In genomic region chr17:67642488-67642887, GRCh38 we compare ENCODE assay signal across 29 cellular contexts.
"Had no signal": no experiment of that assay in that cellular context is flagged by ENCODE, and none has a peak within 500 bp of the region (broad histone marks: within the 10 kb centered on the region; RNA-seq: fewer than 3 reads in every experiment).

No MANE protein-coding gene starts in this region.

- H3K4me1 Mint-ChIP-seq: activated CD4-positive, alpha-beta T cell treated with anti-CD3 and anti-CD28 coated beads, Interleukin-2, amount 10 ng/mL, durations not matched to agents 24 days and 14 days; activated naive CD4-positive, alpha-beta T cell treated with anti-CD3 and anti-CD28 coated beads, Interleukin-2, amount 10 ng/mL, durations not matched to agents 7 days and 5 days; activated naive CD8-positive, alpha-beta T cell treated with anti-CD3 and anti-CD28 coated beads, Interleukin-2, amount 10 ng/mL, durations not matched to agents 7 days and 5 days; memory B cell had no signal

- DNase-seq: activated CD4-positive, alpha-beta memory T cell treated with anti-CD3 and anti-CD28 coated beads for 36 hours; activated CD4-positive, alpha-beta T cell treated with anti-CD3 and anti-CD28 coated beads, Interleukin-2, amount 10 ng/mL, durations not matched to agents 24 days and 14 days; activated CD4-positive, CD25-positive, alpha-beta regulatory T cell treated with anti-CD3 and anti-CD28 coated beads, Interleukin-2, amount 50 U/mL, for 72 hours; activated CD8-positive, alpha-beta memory T cell treated with anti-CD3 and anti-CD28 coated beads, Interleukin-2, amount 50 U/mL, for 4 hours; activated gamma-delta T cell; activated naive CD4-positive, alpha-beta T cell treated with anti-CD3 and anti-CD28 coated beads, Interleukin-2, amount 10 ng/mL, durations not matched to agents 7 days and 5 days; activated naive CD8-positive, alpha-beta T cell treated with anti-CD3 and anti-CD28 coated beads, Interleukin-2, amount 10 ng/mL, durations not matched to agents 7 days and 5 days; activated T-cell treated with anti-CD3 and anti-CD28 coated beads, Interleukin-2, amount 50 U/mL, for 24 hours; central memory CD4-positive, alpha-beta T cell; cortex of kidney; endodermal cell; foreskin fibroblast; heart left ventricle; immature natural killer cell; kidney; left colon; naive thymus-derived CD8-positive, alpha-beta T cell; pancreas; right lobe of liver; stimulated activated CD4-positive, alpha-beta T cell treated with anti-CD3 and anti-CD28 coated beads, Interleukin-2, amount 100 ng/mL, for 48 hours; stimulated activated naive CD8-positive, alpha-beta T cell treated with anti-CD3 and anti-CD28 coated beads, Interleukin-15, Interleukin-2, amounts not matched to agents 100 U/mL and 50 U/mL, for 24 hours; T-helper 17 cell; T1000 had no signal

- ATAC-seq: esophagus mucosa; heart left ventricle; left colon; naive thymus-derived CD8-positive, alpha-beta T cell; pancreas; right lobe of liver; stimulated activated naive CD8-positive, alpha-beta T cell treated with anti-CD3 and anti-CD28 coated beads, Interleukin-15, Interleukin-2, amounts not matched to agents 100 U/mL and 50 U/mL, for 24 hours; T-helper 17 cell had no signal

- H3K9me3 Mint-ChIP-seq: activated CD4-positive, alpha-beta memory T cell treated with anti-CD3 and anti-CD28 coated beads for 36 hours; activated CD4-positive, alpha-beta T cell treated with anti-CD3 and anti-CD28 coated beads, Interleukin-2, amount 10 ng/mL, durations not matched to agents 24 days and 14 days; activated naive CD4-positive, alpha-beta T cell treated with anti-CD3 and anti-CD28 coated beads, Interleukin-2, amount 10 ng/mL, durations not matched to agents 7 days and 5 days; activated naive CD8-positive, alpha-beta T cell treated with anti-CD3 and anti-CD28 coated beads, Interleukin-2, amount 10 ng/mL, durations not matched to agents 7 days and 5 days; activated T-cell treated with anti-CD3 and anti-CD28 coated beads, Interleukin-2, amount 50 U/mL, for 24 hours; endodermal cell; immature natural killer cell; memory B cell; naive thymus-derived CD8-positive, alpha-beta T cell; neural crest cell; type B pancreatic cell had no signal

- H3K27ac ChIP-seq: ascending aorta, heart left ventricle, pancreas, right lobe of liver, vagina had no signal

- H3K27ac Mint-ChIP-seq: activated CD4-positive, alpha-beta memory T cell treated with anti-CD3 and anti-CD28 coated beads for 36 hours; activated CD4-positive, alpha-beta T cell treated with anti-CD3 and anti-CD28 coated beads, Interleukin-2, amount 10 ng/mL, durations not matched to agents 24 days and 14 days; activated naive CD4-positive, alpha-beta T cell treated with anti-CD3 and anti-CD28 coated beads, Interleukin-2, amount 10 ng/mL, durations not matched to agents 7 days and 5 days; endodermal cell; memory B cell; T-helper 17 cell; type B pancreatic cell had no signal

- H3K36me3 Mint-ChIP-seq: activated CD4-positive, alpha-beta memory T cell treated with anti-CD3 and anti-CD28 coated beads for 36 hours; activated naive CD4-positive, alpha-beta T cell treated with anti-CD3 and anti-CD28 coated beads, Interleukin-2, amount 10 ng/mL, durations not matched to agents 7 days and 5 days; type B pancreatic cell had no signal

- H3K4me3 Mint-ChIP-seq: activated CD4-positive, alpha-beta memory T cell treated with anti-CD3 and anti-CD28 coated beads for 36 hours; activated CD4-positive, alpha-beta T cell treated with anti-CD3 and anti-CD28 coated beads, Interleukin-2, amount 10 ng/mL, durations not matched to agents 24 days and 14 days; activated naive CD4-positive, alpha-beta T cell treated with anti-CD3 and anti-CD28 coated beads, Interleukin-2, amount 10 ng/mL, durations not matched to agents 7 days and 5 days; activated naive CD8-positive, alpha-beta T cell treated with anti-CD3 and anti-CD28 coated beads, Interleukin-2, amount 10 ng/mL, durations not matched to agents 7 days and 5 days; activated T-cell treated with anti-CD3 and anti-CD28 coated beads, Interleukin-2, amount 50 U/mL, for 24 hours; endodermal cell; immature natural killer cell; memory B cell; naive thymus-derived CD8-positive, alpha-beta T cell; neural crest cell; T-helper 17 cell; type B pancreatic cell had no signal

- H3K27me3 Mint-ChIP-seq: activated CD4-positive, alpha-beta memory T cell treated with anti-CD3 and anti-CD28 coated beads for 36 hours; activated CD4-positive, alpha-beta T cell treated with anti-CD3 and anti-CD28 coated beads, Interleukin-2, amount 10 ng/mL, durations not matched to agents 24 days and 14 days; activated naive CD4-positive, alpha-beta T cell treated with anti-CD3 and anti-CD28 coated beads, Interleukin-2, amount 10 ng/mL, durations not matched to agents 7 days and 5 days; activated naive CD8-positive, alpha-beta T cell treated with anti-CD3 and anti-CD28 coated beads, Interleukin-2, amount 10 ng/mL, durations not matched to agents 7 days and 5 days; activated T-cell treated with anti-CD3 and anti-CD28 coated beads, Interleukin-2, amount 50 U/mL, for 24 hours; memory B cell; naive thymus-derived CD8-positive, alpha-beta T cell; T-helper 17 cell; type B pancreatic cell had no signal
